ENCODE assay signal across 8 cellular contexts in genomic region chr12:101200145-101200544, GRCh38. TPM values are rescaled to one million over a fixed set of nuclear protein-coding genes. Genes with fewer than 3 reads are reported as not detected.
"Had no signal": no experiment of that assay in that cellular context is flagged by ENCODE, and none has a peak within 500 bp of the region (broad histone marks: within the 10 kb centered on the region; RNA-seq: fewer than 3 reads in every experiment).

No MANE protein-coding gene starts in this region.

- ATAC-seq: K562 had no signal

- H3K36me3 ChIP-seq: HAP-1 had no signal

- DNase-seq: GM23248, GOT3, H7, IMR-90 had no signal

- H3K9ac ChIP-seq: GM23248 had no signal

- H3K9me3 ChIP-seq: HAP-1 had no signal

- H3K4me3 ChIP-seq: GM23248, HAP-1, K562 had no signal

- H3K27ac ChIP-seq: GM23248 had no signal

RNA-seq across cellular contexts. Expression of gene SLC5A8, which starts 9.9 kb away (rescaled TPM):
- total RNA-seq: GM23248, H4, H7, HT-29, IMR-90, K562 had no signal
